ENCODE assay signal across 16 cellular contexts in genomic region chr1:150528196-150528595, GRCh38. TPM values are rescaled to one million over a fixed set of nuclear protein-coding genes. Genes with fewer than 3 reads are reported as not detected.
DNase-seq lines count a peak whose midpoint lies in the region; ATAC-seq and TF ChIP-seq lines count a peak whose summit lies in the region.
"Had no signal": no experiment of that assay in that cellular context is flagged by ENCODE, and none has a peak within 500 bp of the region (broad histone marks: within the 10 kb centered on the region; RNA-seq: fewer than 3 reads in every experiment).

No MANE protein-coding gene starts in this region.

- H3K4me1 Mint-ChIP-seq in natural killer cell treated with Interleukin-12 subunit alpha and Interleukin-12 subunit beta and Interleukin-15 and Interleukin-18, amount 100 ng/mL, for 72 hours (ENCODE audit: low read depth in 2 of 2): peaks cover 0 to 4% of the 10 kb centered on the region in 2 donors
- no peaks in the 10 kb centered on the region for H3K4me1 Mint-ChIP-seq in natural killer cell
- peaks cover 7% of the 10 kb centered on the region for H3K4me1 Mint-ChIP-seq in stimulated activated effector memory CD8-positive, alpha-beta T cell treated with anti-CD3 and anti-CD28 coated beads, Interleukin-12 subunit alpha, Interleukin-12 subunit beta, amount 100 ng/mL, for 72 hours
- H3K4me1 Mint-ChIP-seq: activated CD4-positive, alpha-beta T cell treated with anti-CD3 and anti-CD28 coated beads for 36 hours had no signal

- no peak overlapping the region for H3K27ac Mint-ChIP-seq in natural killer cell treated with Interleukin-12 subunit alpha and Interleukin-12 subunit beta and Interleukin-15 and Interleukin-18, amount 100 ng/mL, for 72 hours
- H3K27ac Mint-ChIP-seq in natural killer cell: no peak overlapping the region
- no peak overlapping the region for H3K27ac Mint-ChIP-seq in stimulated activated effector memory CD8-positive, alpha-beta T cell treated with anti-CD3 and anti-CD28 coated beads, Interleukin-12 subunit alpha, Interleukin-12 subunit beta, amount 100 ng/mL, for 72 hours
- H3K27ac Mint-ChIP-seq: activated CD4-positive, alpha-beta T cell treated with anti-CD3 and anti-CD28 coated beads for 36 hours; T-helper 1 cell treated with Interleukin-12 subunit alpha and Interleukin-12 subunit beta and Interleukin-4 antibody, amounts not matched to agents 30 μg/mL and 1 μg/mL, for 36 hours had no signal

- intact Hi-C loops in natural killer cell (cut with micrococcal nuclease): no loop called here

- H3K36me3 Mint-ChIP-seq in natural killer cell treated with Interleukin-12 subunit alpha and Interleukin-12 subunit beta and Interleukin-15 and Interleukin-18, amount 100 ng/mL, for 72 hours: no peaks in the 10 kb centered on the region
- H3K36me3 Mint-ChIP-seq in natural killer cell: no peaks in the 10 kb centered on the region
- H3K36me3 Mint-ChIP-seq in stimulated activated effector memory CD8-positive, alpha-beta T cell treated with anti-CD3 and anti-CD28 coated beads, Interleukin-12 subunit alpha, Interleukin-12 subunit beta, amount 100 ng/mL, for 72 hours: no peaks in the 10 kb centered on the region

- H3K4me3 Mint-ChIP-seq in natural killer cell treated with Interleukin-12 subunit alpha and Interleukin-12 subunit beta and Interleukin-15 and Interleukin-18, amount 100 ng/mL, for 72 hours: no peak overlapping the region
- no peak overlapping the region for H3K4me3 Mint-ChIP-seq in natural killer cell
- H3K4me3 Mint-ChIP-seq in stimulated activated effector memory CD8-positive, alpha-beta T cell treated with anti-CD3 and anti-CD28 coated beads, Interleukin-12 subunit alpha, Interleukin-12 subunit beta, amount 100 ng/mL, for 72 hours: no peak overlapping the region
- H3K4me3 Mint-ChIP-seq: activated CD4-positive, alpha-beta T cell treated with anti-CD3 and anti-CD28 coated beads for 36 hours; T-helper 1 cell treated with Interleukin-12 subunit alpha and Interleukin-12 subunit beta and Interleukin-4 antibody, amounts not matched to agents 30 μg/mL and 1 μg/mL, for 36 hours had no signal

- no peaks in the 10 kb centered on the region for H3K9me3 Mint-ChIP-seq in natural killer cell treated with Interleukin-12 subunit alpha and Interleukin-12 subunit beta and Interleukin-15 and Interleukin-18, amount 100 ng/mL, for 72 hours
- H3K9me3 Mint-ChIP-seq in natural killer cell: no peaks in the 10 kb centered on the region
- no peaks in the 10 kb centered on the region for H3K9me3 Mint-ChIP-seq in stimulated activated effector memory CD8-positive, alpha-beta T cell treated with anti-CD3 and anti-CD28 coated beads, Interleukin-12 subunit alpha, Interleukin-12 subunit beta, amount 100 ng/mL, for 72 hours
- H3K9me3 Mint-ChIP-seq: T-helper 1 cell treated with Interleukin-12 subunit alpha and Interleukin-12 subunit beta and Interleukin-4 antibody, amounts not matched to agents 30 μg/mL and 1 μg/mL, for 36 hours had no signal

- TF ChIP-seq CTCF in natural killer cell (IDR thresholded peaks at IDR 0.05): no peak

- H3K27me3 Mint-ChIP-seq in natural killer cell treated with Interleukin-12 subunit alpha and Interleukin-12 subunit beta and Interleukin-15 and Interleukin-18, amount 100 ng/mL, for 72 hours: no peaks in the 10 kb centered on the region
- no peaks in the 10 kb centered on the region for H3K27me3 Mint-ChIP-seq in natural killer cell (ENCODE audit: low read depth in 2 of 2)
- H3K27me3 Mint-ChIP-seq: activated CD4-positive, alpha-beta T cell treated with anti-CD3 and anti-CD28 coated beads for 36 hours had no signal

- DNase-seq in natural killer cell treated with Interleukin-12 subunit alpha and Interleukin-12 subunit beta and Interleukin-15 and Interleukin-18, amount 100 ng/mL, for 72 hours (ENCODE audit: low spot score): peak; percentile 8
- DNase-seq in natural killer cell (no peak), fibroblast of gingiva (ENCODE audit: low read depth) (peak; percentile 27), NCI-H526 (lab: John Stamatoyannopoulos, UW) (no peak)
- no peak for DNase-seq in stimulated activated effector memory CD8-positive, alpha-beta T cell treated with anti-CD3 and anti-CD28 coated beads, Interleukin-12 subunit alpha, Interleukin-12 subunit beta, amount 100 ng/mL, for 72 hours (ENCODE audit: low spot score in 2 of 2)
- DNase-seq: activated CD4-positive, alpha-beta T cell treated with anti-CD3 and anti-CD28 coated beads for 36 hours; activated T-cell treated with anti-CD3 and anti-CD28 coated beads, Interleukin-2, amount 50 U/mL, for 48 hours; GOT3; NCI-H1930; NCI-H526 treated with DMSO at 0.1 percent for 48 hours; Peyer's patch; tibial artery had no signal

- no peak for ATAC-seq in natural killer cell treated with Interleukin-12 subunit alpha and Interleukin-12 subunit beta and Interleukin-15 and Interleukin-18, amount 100 ng/mL, for 72 hours
- no peak for ATAC-seq in natural killer cell
- no peak for ATAC-seq in stimulated activated effector memory CD8-positive, alpha-beta T cell treated with anti-CD3 and anti-CD28 coated beads, Interleukin-12 subunit alpha, Interleukin-12 subunit beta, amount 100 ng/mL, for 72 hours
- no peak for ATAC-seq in HG02588 (IDR thresholded peaks at IDR 0.05; ENCODE audit: unreplicated experiment)
- ATAC-seq: activated CD4-positive, alpha-beta T cell treated with anti-CD3 and anti-CD28 coated beads for 36 hours had no signal

RNA-seq across cellular contexts. Expression of gene FALEC, which starts 12.6 kb away (rescaled TPM):
- not detected for total RNA-seq in natural killer cell treated with Interleukin-12 subunit alpha and Interleukin-12 subunit beta and Interleukin-15 and Interleukin-18, amount 100 ng/mL, for 72 hours
- total RNA-seq in natural killer cell: not detected
- total RNA-seq: A673, kidney epithelial cell, Peyer's patch had no signal

RNA-seq across cellular contexts. Expression of gene ECM1, which starts 20.3 kb away (rescaled TPM):
- total RNA-seq in natural killer cell treated with Interleukin-12 subunit alpha and Interleukin-12 subunit beta and Interleukin-15 and Interleukin-18, amount 100 ng/mL, for 72 hours: 1 to 10 TPM; 1.2 to 1.9 TPM
- under 1 TPM in 2 of 3 donors, not detected in 1; 0.42 to 0.43 TPM for total RNA-seq in natural killer cell

RNA-seq across cellular contexts. Expression of gene ADAMTSL4, which starts 21.0 kb away (rescaled TPM):
- 1 to 10 TPM in 1 of 2 donors, under 1 TPM in 1; 0.48 to 1.0 TPM for total RNA-seq in natural killer cell treated with Interleukin-12 subunit alpha and Interleukin-12 subunit beta and Interleukin-15 and Interleukin-18, amount 100 ng/mL, for 72 hours
- 1 to 10 TPM; 1.7 to 2.9 (median 2.9) TPM for total RNA-seq in natural killer cell
- total RNA-seq: A673 had no signal

RNA-seq across cellular contexts. Expression of gene TARS2, which starts 41.0 kb away (rescaled TPM):
- total RNA-seq in natural killer cell treated with Interleukin-12 subunit alpha and Interleukin-12 subunit beta and Interleukin-15 and Interleukin-18, amount 100 ng/mL, for 72 hours: 10 to 100 TPM; 31.5 to 59.9 TPM
- total RNA-seq in natural killer cell: 10 to 100 TPM; 34.7 to 50.0 (median 44.9) TPM

RNA-seq across cellular contexts. Expression of gene MCL1, which starts 51.2 kb away (rescaled TPM):
- total RNA-seq in natural killer cell treated with Interleukin-12 subunit alpha and Interleukin-12 subunit beta and Interleukin-15 and Interleukin-18, amount 100 ng/mL, for 72 hours: 100 to 1,000 TPM; 199 to 333 TPM
- 1,000 to 10,000 TPM in 1 of 3 donors, 100 to 1,000 TPM in 2; 929 to 1,396 (median 938) TPM for total RNA-seq in natural killer cell

Comparison
In these comparisons a context has a peak if more than half of its experiments do, and no peak if none do; other contexts are left out.
1. DNase-seq: peak in natural killer cell treated with Interleukin-12 subunit alpha and Interleukin-12 subunit beta and Interleukin-15 and Interleukin-18, amount 100 ng/mL, for 72 hours (single experiment) and fibroblast of gingiva (single experiment); none in natural killer cell (single experiment), stimulated activated effector memory CD8-positive, alpha-beta T cell treated with anti-CD3 and anti-CD28 coated beads, Interleukin-12 subunit alpha, Interleukin-12 subunit beta, amount 100 ng/mL, for 72 hours (0 of 2) and NCI-H526 (0 of 2).